In the genomic region with DNA sequence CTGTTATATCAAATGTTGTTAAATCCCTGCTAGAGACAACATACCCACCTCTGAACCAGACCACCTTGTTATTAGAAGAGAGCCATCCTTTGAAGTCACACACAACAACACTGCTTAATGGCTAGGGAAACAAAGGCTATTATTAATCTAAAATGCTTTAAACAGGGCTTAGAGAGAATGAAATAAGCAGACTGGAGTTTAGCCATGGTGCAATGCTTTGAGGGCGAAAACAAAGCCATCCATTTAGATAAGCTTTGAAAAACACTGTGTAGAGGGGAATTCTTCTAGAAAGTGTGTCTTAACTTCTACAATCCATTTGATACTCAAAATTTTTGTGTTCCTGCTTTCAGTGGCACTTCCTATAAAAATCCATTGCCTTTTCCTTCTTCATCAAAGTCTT, we compare ENCODE assay signal across 24 cellular contexts.
"Had no signal": no experiment of that assay in that cellular context is flagged by ENCODE, and none has a peak within 500 bp of the region (broad histone marks: within the 10 kb centered on the region; RNA-seq: fewer than 3 reads in every experiment).

No MANE protein-coding gene starts in this region.

- H3K4me3 ChIP-seq: K562 had no signal

- DNase-seq: Kasumi-1; MM.1S; NCI-H1092 treated with DMSO at 0.1 percent for 48 hours; NCI-H1436; NCI-H187; NCI-H2029; NCI-H2081 treated with DMSO at 0.1 percent for 48 hours; NCI-H2171; NCI-H226; NCI-H446; NCI-H510A; NCI-H524 treated with DMSO at 0.1 percent for 48 hours; NCI-H69; NCI-H774; NK-92 treated with Interleukin-12 subunit alpha and Interleukin-12 subunit beta, amount 100 ng/mL, for 24 hours; PC-3; SHP77 had no signal

- H3K27ac Mint-ChIP-seq: IgD-negative memory B cell had no signal

- H3K9me3 Mint-ChIP-seq: IgD-negative memory B cell had no signal

- H3K9ac ChIP-seq: KMS-11 had no signal

- H3K4me3 Mint-ChIP-seq: IgD-negative memory B cell had no signal

- ATAC-seq: K562, Panc1, PC-3, SK-N-SH treated with all-trans-retinoic acid at 6 μM for 48 hours had no signal

- H3K27ac ChIP-seq: HL-60, KMS-11, RWPE1 had no signal

- H3K4me2 ChIP-seq: KMS-11 had no signal
